ENCODE assay signal across 15 cellular contexts in genomic region chr3:71225285-71225684, GRCh38.
DNase-seq lines count a peak whose midpoint lies in the region; ATAC-seq and TF ChIP-seq lines count a peak whose summit lies in the region.
"Had no signal": no experiment of that assay in that cellular context is flagged by ENCODE, and none has a peak within 500 bp of the region (broad histone marks: within the 10 kb centered on the region; RNA-seq: fewer than 3 reads in every experiment).

No MANE protein-coding gene starts in this region.

- peaks cover 13% of the 10 kb centered on the region for H3K36me3 Mint-ChIP-seq in activated CD4-positive, alpha-beta memory T cell treated with anti-CD3 and anti-CD28 coated beads for 36 hours
- H3K36me3 Mint-ChIP-seq in activated CD4-positive, alpha-beta memory T cell treated with anti-CD3 and anti-CD28 coated beads, Interleukin-2, amount 10 ng/mL, durations not matched to agents 7 days and 5 days (ENCODE audit: low read depth), result no peaks in the 10 kb centered on the region
- peaks cover 32% of the 10 kb centered on the region for H3K36me3 Mint-ChIP-seq in activated B cell treated with CpG ODN at 0.5 μM for 24 hours (ENCODE audit: low read depth)

- H3K27ac ChIP-seq in gastroesophageal sphincter (peak overlapping the region; percentile 62 to 84 (median 76)), foreskin keratinocyte (no peak overlapping the region)

- H3K27ac Mint-ChIP-seq in activated CD4-positive, alpha-beta memory T cell treated with anti-CD3 and anti-CD28 coated beads for 36 hours, result peak overlapping the region; percentile 96
- H3K27ac Mint-ChIP-seq in activated CD4-positive, alpha-beta memory T cell treated with anti-CD3 and anti-CD28 coated beads, Interleukin-2, amount 10 ng/mL, durations not matched to agents 7 days and 5 days, result no peak overlapping the region
- H3K27ac Mint-ChIP-seq in activated B cell treated with CpG ODN at 0.5 μM for 24 hours, result peak overlapping the region; percentile 97
- peak overlapping the region in 1 of 2 donors; percentile 92 for H3K27ac Mint-ChIP-seq in stimulated activated naive CD8-positive, alpha-beta T cell treated with anti-CD3 and anti-CD28 coated beads, Interleukin-15, amount 100 ng/mL, for 72 hours

- CTCF ChIA-PET in activated CD4-positive, alpha-beta memory T cell treated with anti-CD3 and anti-CD28 coated beads for 36 hours (lab: Charles Lee), result interaction anchor here (0.6 to 1.7 kb wide), 3 partner anchors 22 to 214 kb away, joined by 3 to 4 read pairs (median 3); no protein-coding TSS in a partner anchor
- CTCF ChIA-PET in activated CD4-positive, alpha-beta memory T cell treated with anti-CD3 and anti-CD28 coated beads, Interleukin-2, amount 10 ng/mL, durations not matched to agents 7 days and 5 days (lab: Charles Lee), result interaction anchor here (1.2 kb wide), 1 partner anchor 163 kb away, joined by 3 read pairs; no protein-coding TSS in a partner anchor
- CTCF ChIA-PET in activated B cell treated with CpG ODN at 0.5 μM for 24 hours (lab: Charles Lee), result no interaction called here

- H3K4me3 ChIP-seq in gastroesophageal sphincter, result peak overlapping the region; percentile 4 to 26

- DNase-seq in activated CD4-positive, alpha-beta memory T cell treated with anti-CD3 and anti-CD28 coated beads for 36 hours, result no peak
- no peak for DNase-seq in activated CD4-positive, alpha-beta memory T cell treated with anti-CD3 and anti-CD28 coated beads, Interleukin-2, amount 10 ng/mL, durations not matched to agents 7 days and 5 days
- DNase-seq in activated B cell treated with CpG ODN at 0.5 μM for 24 hours (no peak), SHP77 (lab: John Stamatoyannopoulos, UW) (no peak), NCI-H226 (no peak), foreskin keratinocyte (no peak)
- no peak for DNase-seq in stimulated activated naive CD8-positive, alpha-beta T cell treated with anti-CD3 and anti-CD28 coated beads, Interleukin-15, amount 100 ng/mL, for 72 hours
- DNase-seq: ACHN; activated CD8-positive, alpha-beta memory T cell treated with anti-CD3 and anti-CD28 coated beads, Interleukin-2, amount 50 U/mL, for 48 hours; central memory CD4-positive, alpha-beta T cell; DMS153; NCI-H1694; T1000; trophoblast cell had no signal

- H3K9me3 Mint-ChIP-seq in activated CD4-positive, alpha-beta memory T cell treated with anti-CD3 and anti-CD28 coated beads for 36 hours, result peaks cover 4% of the 10 kb centered on the region
- H3K9me3 Mint-ChIP-seq in activated CD4-positive, alpha-beta memory T cell treated with anti-CD3 and anti-CD28 coated beads, Interleukin-2, amount 10 ng/mL, durations not matched to agents 7 days and 5 days, result peaks cover 2% of the 10 kb centered on the region
- peaks cover 3% of the 10 kb centered on the region for H3K9me3 Mint-ChIP-seq in activated B cell treated with CpG ODN at 0.5 μM for 24 hours
- H3K9me3 Mint-ChIP-seq in stimulated activated naive CD8-positive, alpha-beta T cell treated with anti-CD3 and anti-CD28 coated beads, Interleukin-15, amount 100 ng/mL, for 72 hours, result peaks cover 0 to 5% of the 10 kb centered on the region in 2 donors

- peak overlapping the region; percentile 77 for H3K4me3 Mint-ChIP-seq in activated CD4-positive, alpha-beta memory T cell treated with anti-CD3 and anti-CD28 coated beads for 36 hours
- no peak overlapping the region for H3K4me3 Mint-ChIP-seq in activated CD4-positive, alpha-beta memory T cell treated with anti-CD3 and anti-CD28 coated beads, Interleukin-2, amount 10 ng/mL, durations not matched to agents 7 days and 5 days
- peak overlapping the region; percentile 89 for H3K4me3 Mint-ChIP-seq in activated B cell treated with CpG ODN at 0.5 μM for 24 hours
- peak overlapping the region; percentile 68 to 82 for H3K4me3 Mint-ChIP-seq in stimulated activated naive CD8-positive, alpha-beta T cell treated with anti-CD3 and anti-CD28 coated beads, Interleukin-15, amount 100 ng/mL, for 72 hours

- peaks cover 78% of the 10 kb centered on the region for H3K4me1 Mint-ChIP-seq in activated CD4-positive, alpha-beta memory T cell treated with anti-CD3 and anti-CD28 coated beads for 36 hours (ENCODE audit: low read depth)
- H3K4me1 Mint-ChIP-seq in activated CD4-positive, alpha-beta memory T cell treated with anti-CD3 and anti-CD28 coated beads, Interleukin-2, amount 10 ng/mL, durations not matched to agents 7 days and 5 days, result peaks cover 37% of the 10 kb centered on the region
- H3K4me1 Mint-ChIP-seq in activated B cell treated with CpG ODN at 0.5 μM for 24 hours, result peaks cover 72% of the 10 kb centered on the region
- H3K4me1 Mint-ChIP-seq in stimulated activated naive CD8-positive, alpha-beta T cell treated with anti-CD3 and anti-CD28 coated beads, Interleukin-15, amount 100 ng/mL, for 72 hours, result peaks cover 94% of the 10 kb centered on the region

- H3K27me3 ChIP-seq in gastroesophageal sphincter (no peaks in the 10 kb centered on the region), foreskin keratinocyte (peaks cover 5% of the 10 kb centered on the region)

- TF ChIP-seq POLR2A in gastroesophageal sphincter (IDR thresholded peaks at IDR 0.05), result no peak

- no peaks in the 10 kb centered on the region for H3K27me3 Mint-ChIP-seq in activated CD4-positive, alpha-beta memory T cell treated with anti-CD3 and anti-CD28 coated beads for 36 hours
- peaks cover 31% of the 10 kb centered on the region for H3K27me3 Mint-ChIP-seq in activated CD4-positive, alpha-beta memory T cell treated with anti-CD3 and anti-CD28 coated beads, Interleukin-2, amount 10 ng/mL, durations not matched to agents 7 days and 5 days
- no peaks in the 10 kb centered on the region for H3K27me3 Mint-ChIP-seq in activated B cell treated with CpG ODN at 0.5 μM for 24 hours
- H3K27me3 Mint-ChIP-seq in stimulated activated naive CD8-positive, alpha-beta T cell treated with anti-CD3 and anti-CD28 coated beads, Interleukin-15, amount 100 ng/mL, for 72 hours, result no peaks in the 10 kb centered on the region

- TF ChIP-seq CTCF in activated B cell treated with CpG ODN at 0.5 μM for 24 hours (IDR thresholded peaks at IDR 0.05) (no peak), gastroesophageal sphincter (IDR thresholded peaks at IDR 0.05) (no peak), foreskin keratinocyte (conservative IDR thresholded peaks at IDR 0.05) (no peak)

- H3K36me3 ChIP-seq in gastroesophageal sphincter, result no peaks in the 10 kb centered on the region

- peaks cover 10 to 68% (median 15%) of the 10 kb centered on the region in 3 donors for H3K4me1 ChIP-seq in gastroesophageal sphincter
- H3K4me1 ChIP-seq in foreskin keratinocyte, result no peaks in the 10 kb centered on the region

- WGBS in gastroesophageal sphincter (ENCODE audit: low coverage in 1 of 2), 2 donors, result 14 to 20% methylated on average over 5 of the region's 5 CpGs

- TF ChIP-seq EP300 in gastroesophageal sphincter (IDR thresholded peaks at IDR 0.05), result no peak

- intact Hi-C loops in activated CD4-positive, alpha-beta memory T cell treated with anti-CD3 and anti-CD28 coated beads for 36 hours (cut with micrococcal nuclease), result loop anchor here (5.0 kb wide), 1 partner anchor 497 kb away; no protein-coding TSS in a partner anchor
- intact Hi-C loops in activated B cell treated with CpG ODN at 0.5 μM for 24 hours (cut with micrococcal nuclease), result loop anchor here (5.0 to 10.0 kb wide), 2 partner anchors 170 to 287 kb away; no protein-coding TSS in a partner anchor

- H3K9me3 ChIP-seq in gastroesophageal sphincter, result no peaks in the 10 kb centered on the region

- POLR2A ChIA-PET in activated CD4-positive, alpha-beta memory T cell treated with anti-CD3 and anti-CD28 coated beads for 36 hours (lab: Charles Lee), result interaction anchor here (1.0 to 3.2 kb wide), 4 partner anchors 75 to 146 kb away, joined by 3 to 25 read pairs (median 8); no protein-coding TSS in a partner anchor
- POLR2A ChIA-PET in activated CD4-positive, alpha-beta memory T cell treated with anti-CD3 and anti-CD28 coated beads, Interleukin-2, amount 10 ng/mL, durations not matched to agents 7 days and 5 days (lab: Charles Lee), result interaction anchor here (3.4 kb wide), 1 partner anchor 95 kb away, joined by 26 read pairs; no protein-coding TSS in a partner anchor
- POLR2A ChIA-PET in activated B cell treated with CpG ODN at 0.5 μM for 24 hours (lab: Charles Lee), result interaction anchor here (0.6 to 4.3 kb wide), 9 partner anchors 10 to 216 kb away, joined by 3 to 44 read pairs (median 6); no protein-coding TSS in a partner anchor

- ATAC-seq in activated B cell treated with CpG ODN at 0.5 μM for 24 hours (ENCODE audit: low read depth) (no peak), gastroesophageal sphincter (no peak), foreskin keratinocyte (no peak)
- no peak for ATAC-seq in stimulated activated naive CD8-positive, alpha-beta T cell treated with anti-CD3 and anti-CD28 coated beads, Interleukin-15, amount 100 ng/mL, for 72 hours
